Comparison of ENCODE assay signal across 13 cellular contexts in genomic region chr9:30967484-30967883, GRCh38.
A peak's percentile ranks its signal among the peaks of the same experiment; 100 is the strongest.
DNase-seq lines count a peak whose midpoint lies in the region; ATAC-seq, FAIRE-seq and TF ChIP-seq lines count a peak whose summit lies in the region.
"Had no signal": no experiment of that assay in that cellular context is flagged by ENCODE, and none has a peak within 500 bp of the region (broad histone marks: within the 10 kb centered on the region; RNA-seq: fewer than 3 reads in every experiment).

No MANE protein-coding gene starts in this region.

- H3K36me3 ChIP-seq in small intestine (ENCODE audit: control insufficient read depth in 2 of 2, insufficient read depth in 2 of 2, low read length in 2 of 2) (no peaks in the 10 kb centered on the region), left ventricle myocardium inferior (no peaks in the 10 kb centered on the region)
- H3K36me3 ChIP-seq: spleen had no signal

- H3K9me3 ChIP-seq in small intestine (ENCODE audit: control insufficient read depth, low read depth) (no peaks in the 10 kb centered on the region), left ventricle myocardium inferior (replicated peaks) (peaks cover 9% of the 10 kb centered on the region)

- DNase-seq in DMS 273 (lab: John Stamatoyannopoulos, UW; ENCODE audit: unreplicated experiment) (peak; percentile 17), DMS 273 treated with DMSO at 0.1 percent for 48 hours (lab: John Stamatoyannopoulos, UW) (no peak), RWPE1 (ENCODE audit: low spot score) (peak; percentile 11), foreskin melanocyte (peak; percentile 50), small intestine (peak; percentile 6), left ventricle myocardium inferior (no peak)
- DNase-seq: 8988T; hippocampal formation; spleen; stimulated activated CD8-positive, alpha-beta memory T cell treated with anti-CD3 and anti-CD28 coated beads, Interleukin-4, amount 100 ng/mL, for 48 hours had no signal

- H3K4me1 ChIP-seq in small intestine (ENCODE audit: control insufficient read depth in 2 of 2, insufficient read depth in 1 of 2, low read depth in 1 of 2, low read length in 1 of 2) (no peaks in the 10 kb centered on the region), left ventricle myocardium inferior (no peaks in the 10 kb centered on the region)
- H3K4me1 ChIP-seq: spleen had no signal

- intact Hi-C loops in left ventricle myocardium inferior (cut with micrococcal nuclease) = no loop called here

- no peak overlapping the region for H3K27ac ChIP-seq in RWPE1
- no peak overlapping the region for H3K27ac ChIP-seq in small intestine (ENCODE audit: low read depth in 1 of 2, low read length in 1 of 2)
- H3K27ac ChIP-seq in left ventricle myocardium inferior (replicated peaks) = no peak overlapping the region
- H3K27ac ChIP-seq: spleen had no signal

- FAIRE-seq in small intestine (lab: Jason Lieb, UNC) = no peak

- no peak overlapping the region for H3K4me3 ChIP-seq in small intestine (ENCODE audit: low read depth in 1 of 2, low read length in 2 of 2)
- H3K4me3 ChIP-seq in left ventricle myocardium inferior = no peak overlapping the region
- H3K4me3 ChIP-seq: spleen had no signal

- H3K9me3 Mint-ChIP-seq in stimulated activated memory B cell treated with anti-CD40 and anti-IgM and Interleukin-4, amounts not matched to agents 10 μg/mL and 1 μg/mL and 100 μg/mL, for 72 hours = peaks cover 3% of the 10 kb centered on the region
- H3K9me3 Mint-ChIP-seq: IgD-negative memory B cell had no signal

- H3K27me3 Mint-ChIP-seq in stimulated activated memory B cell treated with anti-CD40 and anti-IgM and Interleukin-4, amounts not matched to agents 10 μg/mL and 1 μg/mL and 100 μg/mL, for 72 hours = no peaks in the 10 kb centered on the region
- H3K27me3 Mint-ChIP-seq: IgD-negative memory B cell had no signal

- ATAC-seq in HG03280 (IDR thresholded peaks at IDR 0.05; ENCODE audit: unreplicated experiment) = no peak
- no peak for ATAC-seq in stimulated activated memory B cell treated with anti-CD40 and anti-IgM and Interleukin-4, amounts not matched to agents 10 μg/mL and 1 μg/mL and 100 μg/mL, for 72 hours

- 44 to 76% (median 47%) methylated on average over 2 of the region's 2 CpGs for WGBS in small intestine, 3 donors

- POLR2A ChIA-PET in RWPE1 (lab: Yijun Ruan, JAX; ENCODE audit: low non-redundant PET) = no interaction called here

- TF ChIP-seq CTCF in RWPE1 (conservative IDR thresholded peaks at IDR 0.05; ENCODE audit: low read depth) (0 out of 2 replicates have a peak, but pooled peaks have one; percentile 8), left ventricle myocardium inferior (IDR thresholded peaks at IDR 0.05; ENCODE audit: borderline replicate concordance) (no peak)

- H3K27me3 ChIP-seq in small intestine (ENCODE audit: control insufficient read depth in 2 of 2, insufficient read depth in 2 of 2, low read length in 2 of 2) = no peaks in the 10 kb centered on the region
- H3K27me3 ChIP-seq in left ventricle myocardium inferior (ENCODE audit: low read depth) = no peaks in the 10 kb centered on the region
- H3K27me3 ChIP-seq: spleen had no signal

- no peaks in the 10 kb centered on the region for H3K36me3 Mint-ChIP-seq in stimulated activated memory B cell treated with anti-CD40 and anti-IgM and Interleukin-4, amounts not matched to agents 10 μg/mL and 1 μg/mL and 100 μg/mL, for 72 hours
- H3K36me3 Mint-ChIP-seq: IgD-negative memory B cell had no signal

- H3K4me1 Mint-ChIP-seq in stimulated activated memory B cell treated with anti-CD40 and anti-IgM and Interleukin-4, amounts not matched to agents 10 μg/mL and 1 μg/mL and 100 μg/mL, for 72 hours = no peaks in the 10 kb centered on the region
- H3K4me1 Mint-ChIP-seq: IgD-negative memory B cell had no signal

- H3K27ac Mint-ChIP-seq in stimulated activated memory B cell treated with anti-CD40 and anti-IgM and Interleukin-4, amounts not matched to agents 10 μg/mL and 1 μg/mL and 100 μg/mL, for 72 hours = no peak overlapping the region
- H3K27ac Mint-ChIP-seq: IgD-negative memory B cell had no signal

- no peak overlapping the region for H3K4me3 Mint-ChIP-seq in stimulated activated memory B cell treated with anti-CD40 and anti-IgM and Interleukin-4, amounts not matched to agents 10 μg/mL and 1 μg/mL and 100 μg/mL, for 72 hours
- H3K4me3 Mint-ChIP-seq: IgD-negative memory B cell had no signal

- CTCF ChIA-PET in RWPE1 (lab: Yijun Ruan, JAX) = no interaction called here

Comparison
In these comparisons a context has a peak if more than half of its experiments do, and no peak if none do; other contexts are left out.
1. DNase-seq: peak in DMS 273 (single experiment), RWPE1 (single experiment), foreskin melanocyte (single experiment) and small intestine (single experiment); none in DMS 273 treated with DMSO at 0.1 percent for 48 hours (single experiment) and left ventricle myocardium inferior (single experiment).